ENCODE assay signal across 8 cellular contexts in genomic region chr13:76884571-76885202, GRCh38. TPM values are rescaled to one million over a fixed set of nuclear protein-coding genes. Genes with fewer than 3 reads are reported as not detected.
DNase-seq lines count a peak whose midpoint lies in the region; ATAC-seq and TF ChIP-seq lines count a peak whose summit lies in the region.

No MANE protein-coding gene starts in this region.

- H3K4me3 Mint-ChIP-seq in naive thymus-derived CD4-positive, alpha-beta T cell = peak overlapping the region; percentile 88 to 95 (median 92)

- intact Hi-C loops in colonic mucosa (cut with DNase I) = loop anchor here (5.0 to 10.0 kb wide), 2 partner anchors 62 to 220 kb away; no protein-coding TSS in a partner anchor
- intact Hi-C loops in naive thymus-derived CD4-positive, alpha-beta T cell (cut with micrococcal nuclease) = loop anchor here (1.0 to 5.0 kb wide), 11 partner anchors 62 to 1562 kb away; partner anchors contain the start of genes FBXL3 (in 1 of the 2), LMO7 (in 1 of the 2), SLAIN1 (in 1 of the 2) and TBC1D4 (in 1 of the 2)

- DNase-seq in BJ (ENCODE audit: low read depth) (no peak), M059J (ENCODE audit: low read depth) (peak; percentile 58), colonic mucosa (peak; percentile 41), superior temporal gyrus (ENCODE audit: extremely low spot score) (no peak), hippocampal formation (lab: John Stamatoyannopoulos, UW) (no peak), Ammon's horn (ENCODE audit: low spot score) (no peak)
- DNase-seq in naive thymus-derived CD4-positive, alpha-beta T cell = peak in 1 of 9 donors; percentile 7

- peak overlapping the region; percentile 28 to 84 (median 77) for H3K27ac Mint-ChIP-seq in naive thymus-derived CD4-positive, alpha-beta T cell

- H3K9me3 ChIP-seq in colonic mucosa = no peaks in the 10 kb centered on the region
- no peaks in the 10 kb centered on the region for H3K9me3 ChIP-seq in naive thymus-derived CD4-positive, alpha-beta T cell (ENCODE audit: control insufficient read depth in 2 of 3, low read length in 3 of 3)

- peaks cover 24 to 51% (median 39%) of the 10 kb centered on the region in 7 donors for H3K4me1 Mint-ChIP-seq in naive thymus-derived CD4-positive, alpha-beta T cell

- no peaks in the 10 kb centered on the region for H3K4me1 ChIP-seq in colonic mucosa
- H3K4me1 ChIP-seq in naive thymus-derived CD4-positive, alpha-beta T cell (ENCODE audit: control insufficient read depth in 2 of 2, insufficient read depth in 2 of 2, low read length in 2 of 2) = peaks cover 4 to 13% of the 10 kb centered on the region in 2 donors

- peaks cover 0 to 29% (median under 1%) of the 10 kb centered on the region in 5 donors for H3K27me3 Mint-ChIP-seq in naive thymus-derived CD4-positive, alpha-beta T cell

- H3K36me3 ChIP-seq in BJ (ENCODE audit: control insufficient read depth, insufficient read depth, low read length) (no peaks in the 10 kb centered on the region), colonic mucosa (no peaks in the 10 kb centered on the region)
- H3K36me3 ChIP-seq in naive thymus-derived CD4-positive, alpha-beta T cell (ENCODE audit: control insufficient read depth in 2 of 3, insufficient read depth in 3 of 3, low read length in 3 of 3) = no peaks in the 10 kb centered on the region

- peaks cover 3% of the 10 kb centered on the region; the same call in 1 of the 2 replicates for H3K27me3 ChIP-seq in BJ (ENCODE audit: control insufficient read depth, insufficient read depth, low read length)
- no peaks in the 10 kb centered on the region for H3K27me3 ChIP-seq in colonic mucosa
- peaks cover 0 to 3% of the 10 kb centered on the region in 2 donors for H3K27me3 ChIP-seq in naive thymus-derived CD4-positive, alpha-beta T cell (ENCODE audit: control insufficient read depth in 2 of 2, insufficient read depth in 2 of 2, low read length in 2 of 2)

- TF ChIP-seq CTCF in BJ (IDR thresholded peaks at IDR 0.05; ENCODE audit: insufficient read depth, low read depth, low read length) (no peak), colonic mucosa (IDR thresholded peaks at IDR 0.05) (no peak)

- H3K27ac ChIP-seq in colonic mucosa = peak overlapping the region; percentile 71
- H3K27ac ChIP-seq in naive thymus-derived CD4-positive, alpha-beta T cell (ENCODE audit: low read depth, low read length) = peak overlapping the region; percentile 55

- H3K36me3 Mint-ChIP-seq in naive thymus-derived CD4-positive, alpha-beta T cell = no peaks in the 10 kb centered on the region

- no peak for ATAC-seq in naive thymus-derived CD4-positive, alpha-beta T cell
- no peak for ATAC-seq in HG03196 (IDR thresholded peaks at IDR 0.05; ENCODE audit: unreplicated experiment)

- H3K9ac ChIP-seq in colonic mucosa (ENCODE audit: low read depth in 2 of 2, low read length in 2 of 2) = peak overlapping the region; percentile 71 to 82

- CTCF ChIA-PET in BJ (lab: Yijun Ruan, JAX) = interaction anchor here (0.8 to 3.4 kb wide), 21 partner anchors 10 to 221 kb away, joined by 3 to 47 read pairs (median 4); no protein-coding TSS in a partner anchor
- CTCF ChIA-PET in naive thymus-derived CD4-positive, alpha-beta T cell (lab: Charles Lee) = interaction anchor here (0.6 to 2.8 kb wide), 12 partner anchors 9 to 1008 kb away, joined by 3 to 18 read pairs (median 4); no protein-coding TSS in a partner anchor

- POLR2A ChIA-PET in BJ (lab: Charles Lee) = interaction anchor here (0.5 kb wide), 1 partner anchor 948 kb away, joined by 3 read pairs; no protein-coding TSS in a partner anchor
- POLR2A ChIA-PET in naive thymus-derived CD4-positive, alpha-beta T cell (lab: Charles Lee) = interaction anchor here (0.7 to 4.0 kb wide), 18 partner anchors 8 to 1345 kb away, joined by 3 to 35 read pairs (median 6); partner anchors contain the start of genes CLN5 and FBXL3

- peak overlapping the region; percentile 54 for H3K4me3 ChIP-seq in BJ (ENCODE audit: low read depth, low read length)
- peak overlapping the region; percentile 64 for H3K4me3 ChIP-seq in colonic mucosa
- peak overlapping the region; percentile 62 for H3K4me3 ChIP-seq in naive thymus-derived CD4-positive, alpha-beta T cell (ENCODE audit: low read length)

- H3K9me3 Mint-ChIP-seq in naive thymus-derived CD4-positive, alpha-beta T cell = peaks cover 0 to 1% (median 0%) of the 10 kb centered on the region in 11 donors

RNA-seq across cellular contexts. Expression of gene KCTD12, which starts 1.5 kb away (rescaled TPM):
- polyA plus RNA-seq in BJ (2011; rRNA removed) = 1.5 and 1.9 TPM in 2 replicates
- polyA minus RNA-seq in BJ (2011; rRNA and poly(A)+ RNA removed) = 2.4 TPM in 2 replicates
- total RNA-seq in M059J (2014; rRNA removed; shearing (Covaris generic)) = 2.9 and 3.9 TPM in 2 replicates
- 10 to 100 TPM; 30.3 to 58.4 TPM for total RNA-seq in colonic mucosa
- total RNA-seq in naive thymus-derived CD4-positive, alpha-beta T cell = 10 to 100 TPM in 4 of 5 experiments, 1 to 10 TPM in 1; 7.6 to 48.0 (median 14.0) TPM
- polyA plus RNA-seq in naive thymus-derived CD4-positive, alpha-beta T cell = under 1 TPM; 0.61 to 0.72 TPM

Comparison
In these comparisons a context has a peak if more than half of its experiments do, and no peak if none do; other contexts are left out.
1. DNase-seq: peak in M059J (single experiment) and colonic mucosa (single experiment); none in BJ (single experiment), superior temporal gyrus (single experiment), hippocampal formation (0 of 2) and Ammon's horn (single experiment).
2. Peak in every context shown above with its lines, with median percentiles within 50 percentile points of each other: H3K4me3 ChIP-seq.